1 cellular context compared by ENCODE assay signal in the genomic region with DNA sequence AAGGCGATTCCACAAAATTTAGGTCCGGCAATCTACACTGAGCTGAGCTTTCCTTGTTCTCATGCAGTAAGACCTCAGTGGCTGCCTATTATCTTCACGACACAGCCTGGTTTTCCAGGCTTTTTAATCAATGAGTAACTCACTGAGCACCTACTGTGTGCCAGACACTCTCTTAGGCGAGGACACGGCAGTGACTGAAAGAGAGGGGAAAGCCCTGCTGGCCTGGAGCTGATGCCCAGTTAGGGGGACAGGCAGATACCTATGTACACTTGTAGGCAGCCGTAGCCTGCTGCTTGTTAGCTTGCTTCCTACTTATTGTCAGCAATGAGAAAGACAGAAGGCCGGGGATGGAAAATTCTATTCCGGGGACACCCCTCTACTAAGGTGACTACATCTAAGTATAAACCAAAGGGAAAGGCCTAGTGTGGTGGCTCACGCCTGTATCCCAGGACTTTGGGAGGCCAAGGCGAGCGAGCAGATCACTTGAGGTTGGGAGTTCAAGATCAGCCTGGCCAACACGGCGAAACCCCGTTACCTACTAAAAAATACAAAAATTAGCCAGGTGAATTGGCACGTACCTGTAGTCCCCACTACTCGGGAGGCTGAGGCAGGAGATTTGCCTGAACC.
A peak's percentile ranks its signal among the peaks of the same experiment; 100 is the strongest.
TF ChIP-seq lines count a peak whose summit lies in the region.

No MANE protein-coding gene starts in this region.

TF ChIP-seq in HepG2, 621 proteins besides CTCF, POLR2A, EP300 and RAD21:
- no peak for TF ChIP-seq ELF3 (CRISPR knock-in tag; IDR thresholded peaks at IDR 0.05)
- TF ChIP-seq ZNF33A (CRISPR knock-in tag; IDR thresholded peaks at IDR 0.05; ENCODE audit: borderline replicate concordance): no peak
- TF ChIP-seq, protein P1, sequence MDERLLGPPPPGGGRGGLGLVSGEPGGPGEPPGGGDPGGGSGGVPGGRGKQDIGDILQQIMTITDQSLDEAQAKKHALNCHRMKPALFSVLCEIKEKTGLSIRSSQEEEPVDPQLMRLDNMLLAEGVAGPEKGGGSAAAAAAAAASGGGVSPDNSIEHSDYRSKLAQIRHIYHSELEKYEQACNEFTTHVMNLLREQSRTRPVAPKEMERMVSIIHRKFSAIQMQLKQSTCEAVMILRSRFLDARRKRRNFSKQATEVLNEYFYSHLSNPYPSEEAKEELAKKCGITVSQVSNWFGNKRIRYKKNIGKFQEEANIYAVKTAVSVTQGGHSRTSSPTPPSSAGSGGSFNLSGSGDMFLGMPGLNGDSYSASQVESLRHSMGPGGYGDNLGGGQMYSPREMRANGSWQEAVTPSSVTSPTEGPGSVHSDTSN (CRISPR knock-in tag; IDR thresholded peaks at IDR 0.05): no peak
- no peak for TF ChIP-seq SRSF9 (IDR thresholded peaks at IDR 0.05; ENCODE audit: borderline replicate concordance, insufficient read depth, low read depth, low read length, poor library complexity, severe bottlenecking)
- TF ChIP-seq ZNF768 (CRISPR knock-in tag; IDR thresholded peaks at IDR 0.05): no peak
- no peak for TF ChIP-seq NCOR1 (IDR thresholded peaks at IDR 0.05; ENCODE audit: borderline replicate concordance, low read length)
- TF ChIP-seq ZKSCAN8 (CRISPR knock-in tag; IDR thresholded peaks at IDR 0.05; ENCODE audit: borderline replicate concordance): no peak
- peak; percentile 83 for TF ChIP-seq ZKSCAN1 (IDR thresholded peaks at IDR 0.05; ENCODE audit: low read length)
